In genomic region chr5:119330367-119331183, GRCh38 we compare ENCODE assay signal across 7 cellular contexts. TPM values are rescaled to one million over a fixed set of nuclear protein-coding genes. Genes with fewer than 3 reads are reported as not detected.
DNase-seq lines count a peak whose midpoint lies in the region; ATAC-seq and TF ChIP-seq lines count a peak whose summit lies in the region.

No MANE protein-coding gene starts in this region.

- DNase-seq in activated CD8-positive, alpha-beta T cell treated with anti-CD3 and anti-CD28 coated beads, Interleukin-2, amount 10 ng/mL, durations not matched to agents 7 days and 5 days, result no peak
- peak; percentile 91 for DNase-seq in epithelial cell of esophagus (ENCODE audit: low read depth)
- DNase-seq in stimulated activated naive CD4-positive, alpha-beta T cell treated with Interleukin-2 at 50 U/mL for 16 hours (lab: John Stamatoyannopoulos, UW), result peak; percentile 72
- no peak for DNase-seq in left lung

- H3K27ac Mint-ChIP-seq in activated CD8-positive, alpha-beta T cell treated with anti-CD3 and anti-CD28 coated beads, Interleukin-2, amount 10 ng/mL, durations not matched to agents 7 days and 5 days, result peak overlapping the region; percentile 95

- H2AFZ ChIP-seq in OCI-LY1 (ENCODE audit: low read length), result no peak overlapping the region

- H3K27me3 ChIP-seq in OCI-LY1 (ENCODE audit: insufficient read depth, low read length) (no peaks in the 10 kb centered on the region), left lung (no peaks in the 10 kb centered on the region)

- H3K27ac ChIP-seq in OCI-LY1 (ENCODE audit: low read depth, low read length, poor library complexity, severe bottlenecking), result peak overlapping the region; percentile 99
- peak overlapping the region in 1 of 2 donors; percentile 42 for H3K27ac ChIP-seq in left lung

- H3K4me1 ChIP-seq in OCI-LY1 (ENCODE audit: insufficient read depth, low read length, severe bottlenecking), result peaks cover 93% of the 10 kb centered on the region
- H3K4me1 ChIP-seq in left lung, result peaks cover 0 to 71% of the 10 kb centered on the region in 2 donors

- H3K36me3 ChIP-seq in OCI-LY1 (ENCODE audit: insufficient read depth, low read length), result no peaks in the 10 kb centered on the region
- no peaks in the 10 kb centered on the region for H3K36me3 ChIP-seq in left lung

- no peaks in the 10 kb centered on the region for H4K20me1 ChIP-seq in OCI-LY1 (ENCODE audit: insufficient read depth, low read length)

- no peaks in the 10 kb centered on the region for H3K9me3 Mint-ChIP-seq in activated CD8-positive, alpha-beta T cell treated with anti-CD3 and anti-CD28 coated beads, Interleukin-2, amount 10 ng/mL, durations not matched to agents 7 days and 5 days (ENCODE audit: insufficient read depth)

- TF ChIP-seq CTCF in OCI-LY1 (IDR thresholded peaks at IDR 0.05; ENCODE audit: low read length) (no peak), epithelial cell of esophagus (IDR thresholded peaks at IDR 0.05; ENCODE audit: insufficient read depth, low read depth, low read length, missing control alignments) (no peak), left lung (IDR thresholded peaks at IDR 0.05) (no peak)

- peaks cover 46% of the 10 kb centered on the region for H3K36me3 Mint-ChIP-seq in activated CD8-positive, alpha-beta T cell treated with anti-CD3 and anti-CD28 coated beads, Interleukin-2, amount 10 ng/mL, durations not matched to agents 7 days and 5 days (ENCODE audit: low read depth)

- no peak overlapping the region for H3K4me2 ChIP-seq in OCI-LY1 (ENCODE audit: low read length)

- CTCF ChIA-PET in activated CD8-positive, alpha-beta T cell treated with anti-CD3 and anti-CD28 coated beads, Interleukin-2, amount 10 ng/mL, durations not matched to agents 7 days and 5 days (lab: Charles Lee), result interaction anchor here (1.0 to 21.9 kb wide), 7 partner anchors 8 to 341 kb away, joined by 3 to 274 read pairs (median 5); no protein-coding TSS in a partner anchor

- peaks cover 85% of the 10 kb centered on the region for H3K4me1 Mint-ChIP-seq in activated CD8-positive, alpha-beta T cell treated with anti-CD3 and anti-CD28 coated beads, Interleukin-2, amount 10 ng/mL, durations not matched to agents 7 days and 5 days (ENCODE audit: low read depth)

- POLR2A ChIA-PET in activated CD8-positive, alpha-beta T cell treated with anti-CD3 and anti-CD28 coated beads, Interleukin-2, amount 10 ng/mL, durations not matched to agents 7 days and 5 days (lab: Charles Lee), result interaction anchor here (0.7 to 19.3 kb wide), 7 partner anchors 9 to 41 kb away, joined by 3 to 280 read pairs (median 4); partner anchors contain the start of gene TNFAIP8

- no peak overlapping the region for H3K4me3 ChIP-seq in OCI-LY1 (ENCODE audit: low read depth, low read length, poor library complexity, severe bottlenecking)
- H3K4me3 ChIP-seq in epithelial cell of esophagus (ENCODE audit: low read length), result no peak overlapping the region
- no peak overlapping the region for H3K4me3 ChIP-seq in left lung

- no peak overlapping the region for H3K9ac ChIP-seq in OCI-LY1 (ENCODE audit: low read length)

- peak; percentile 34 for ATAC-seq in activated CD8-positive, alpha-beta T cell treated with anti-CD3 and anti-CD28 coated beads, Interleukin-2, amount 10 ng/mL, durations not matched to agents 7 days and 5 days
- ATAC-seq in GM18870 (IDR thresholded peaks at IDR 0.05; ENCODE audit: unreplicated experiment), result no peak
- ATAC-seq in GM19328 (IDR thresholded peaks at IDR 0.05; ENCODE audit: unreplicated experiment), result no peak
- no peak for ATAC-seq in left lung

- intact Hi-C loops in left lung (cut with DNase I), result no loop called here

- no peaks in the 10 kb centered on the region for H3K27me3 Mint-ChIP-seq in activated CD8-positive, alpha-beta T cell treated with anti-CD3 and anti-CD28 coated beads, Interleukin-2, amount 10 ng/mL, durations not matched to agents 7 days and 5 days (ENCODE audit: low read depth)

- peak overlapping the region; percentile 68 for H3K4me3 Mint-ChIP-seq in activated CD8-positive, alpha-beta T cell treated with anti-CD3 and anti-CD28 coated beads, Interleukin-2, amount 10 ng/mL, durations not matched to agents 7 days and 5 days

- H3K79me2 ChIP-seq in OCI-LY1 (ENCODE audit: insufficient read depth, low read length), result peaks cover 45% of the 10 kb centered on the region

- H3K9me2 ChIP-seq in OCI-LY1 (ENCODE audit: low read depth, low read length), result no peaks in the 10 kb centered on the region

- H3K9me3 ChIP-seq in OCI-LY1 (ENCODE audit: low read length) (no peaks in the 10 kb centered on the region), left lung (no peaks in the 10 kb centered on the region)

- no peaks in the 10 kb centered on the region for H3F3A ChIP-seq in OCI-LY1 (ENCODE audit: insufficient read depth, low read length)

RNA-seq across cellular contexts. Expression of gene TNFAIP8, which starts 25.2 kb away (rescaled TPM):
- 100 to 1,000 TPM; 123 to 127 TPM for total RNA-seq in activated CD8-positive, alpha-beta T cell treated with anti-CD3 and anti-CD28 coated beads, Interleukin-2, amount 10 ng/mL, durations not matched to agents 7 days and 5 days
- total RNA-seq in left lung, result 10 to 100 TPM; 15.6 to 30.1 TPM

Comparison
In these comparisons a context has a peak if more than half of its experiments do, and no peak if none do; other contexts are left out.
1. DNase-seq: peak in epithelial cell of esophagus (single experiment) and stimulated activated naive CD4-positive, alpha-beta T cell treated with Interleukin-2 at 50 U/mL for 16 hours (single experiment); none in activated CD8-positive, alpha-beta T cell treated with anti-CD3 and anti-CD28 coated beads, Interleukin-2, amount 10 ng/mL, durations not matched to agents 7 days and 5 days (single experiment) and left lung (0 of 2).